Comparison of ENCODE assay signal across 8 cellular contexts in the genomic region with DNA sequence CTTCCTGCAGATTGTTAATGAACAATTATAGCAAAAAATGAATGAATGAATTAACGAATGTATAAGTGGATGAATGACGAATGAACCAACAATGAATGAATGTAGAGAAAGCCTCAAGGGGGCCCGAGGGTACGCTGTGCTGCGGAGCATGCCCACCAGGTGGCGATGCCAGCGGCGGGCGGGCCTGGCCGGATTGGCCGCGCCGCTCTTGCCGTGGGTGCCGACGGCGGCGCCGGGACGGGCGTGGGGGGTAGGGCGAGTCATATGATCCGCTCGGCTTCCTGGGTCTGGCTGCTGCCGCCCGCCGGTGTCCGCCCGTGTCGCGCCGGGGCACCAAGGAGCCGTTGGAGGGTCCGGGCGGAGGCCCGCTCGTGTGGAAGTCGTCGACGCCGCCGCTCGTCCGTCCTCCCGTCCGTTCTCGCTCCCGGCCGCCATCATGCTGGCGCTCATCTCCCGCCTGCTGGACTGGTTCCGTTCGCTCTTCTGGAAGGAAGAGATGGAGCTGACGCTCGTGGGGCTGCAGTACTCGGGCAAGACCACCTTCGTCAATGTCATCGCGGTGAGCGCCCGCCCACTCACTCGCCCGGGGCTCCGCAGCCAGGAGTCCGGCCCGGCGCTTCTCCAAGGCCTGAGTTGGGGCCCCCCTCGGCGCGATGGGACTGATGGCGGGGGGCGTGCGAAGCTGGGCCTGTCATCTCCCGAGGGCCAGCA. TPM values are rescaled to one million over a fixed set of nuclear protein-coding genes. Genes with fewer than 3 reads are reported as not detected.
A peak's percentile ranks its signal among the peaks of the same experiment; 100 is the strongest.
DNase-seq lines count a peak whose midpoint lies in the region; TF ChIP-seq lines count a peak whose summit lies in the region.

A gene (plus strand): TSS at position 263 of the 711 bp plus-strand sequence. CDS start 174 bp downstream, at position 437.

- H3K27ac Mint-ChIP-seq in HFFc6, result peak within 1 kb of the TSS; percentile 86

- H3K27me3 ChIP-seq in adipocyte (replicated peaks; ENCODE audit: control insufficient read depth, insufficient read depth, low read length) (no peaks in the 10 kb centered on the region), transverse colon (no peaks in the 10 kb centered on the region)

- TF ChIP-seq CTCF in GM12873 (IDR thresholded peaks at IDR 0.05; ENCODE audit: insufficient read depth, low read depth, low read length, missing control alignments), result peak; percentile 96
- TF ChIP-seq CTCF in HFFc6 (IDR thresholded peaks at IDR 0.05), result peak; percentile 97
- TF ChIP-seq CTCF in transverse colon (IDR thresholded peaks at IDR 0.05), result peak; percentile 89 to 98 (median 96)

- H3K27ac ChIP-seq in transverse colon, result peak within 1 kb of the TSS; percentile 89 to 93 (median 92)

- in situ Hi-C loops in transverse colon (cut with MboI; ENCODE audit: low pct_ligation_motif_present in 1 of 4, low pct_unique_long_range_greater_than_20kb in 1 of 4, low sequenced_read_pairs in 3 of 4), result no loop called here

- H3K9ac ChIP-seq in adipocyte (ENCODE audit: low read length), result peak within 1 kb of the TSS; percentile 99

- no peak for TF ChIP-seq EP300 in transverse colon (IDR thresholded peaks at IDR 0.05; ENCODE audit: low read depth)

- H3K27me3 Mint-ChIP-seq in HFFc6 (ENCODE audit: insufficient read depth), result peaks cover 2% of the 10 kb centered on the region; the same call in 1 of the 2 replicates

- intact Hi-C loops in cardiac septum (cut with DNase I), result loop anchor here (1.0 kb wide), 1 partner anchor 65 kb away; a partner anchor contains a TSS
- intact Hi-C loops in transverse colon (cut with DNase I; ENCODE audit: low total_unique reads), result loop anchor here (5.0 kb wide), 1 partner anchor 65 kb away; a partner anchor contains a TSS

- peak; percentile 80 for DNase-seq in HFFc6
- DNase-seq in NAMALWA (ENCODE audit: low spot score), result peak; percentile 89
- peak; percentile 82 for DNase-seq in T follicular helper cell (ENCODE audit: low read depth)
- peak; percentile 96 for DNase-seq in adipocyte (ENCODE audit: low read depth)
- DNase-seq in cardiac septum (ENCODE audit: low spot score), result peak; percentile 95
- DNase-seq in pons (ENCODE audit: low spot score), result peak; percentile 77
- peak; percentile 93 for DNase-seq in transverse colon

- H3K36me3 ChIP-seq in adipocyte (ENCODE audit: control insufficient read depth, insufficient read depth, low read length, severe bottlenecking), result no peaks in the 10 kb centered on the region
- H3K36me3 ChIP-seq in transverse colon, result no peaks in the 10 kb centered on the region

- H3K4me1 Mint-ChIP-seq in HFFc6 (ENCODE audit: low read depth), result peaks cover 37% of the 10 kb centered on the region

- H3K4me3 ChIP-seq in adipocyte (ENCODE audit: low read length) (peak within 1 kb of the TSS; percentile 99), transverse colon (peak within 1 kb of the TSS; percentile 87 to 97 (median 90))

- peaks cover 29% of the 10 kb centered on the region for H3K4me1 ChIP-seq in adipocyte (ENCODE audit: control insufficient read depth, insufficient read depth, low read length)
- H3K4me1 ChIP-seq in transverse colon, result peaks cover 12 to 45% (median 19%) of the 10 kb centered on the region in 4 donors

- 0% methylated on average over 18 to 20 of the region's 74 CpGs for WGBS in transverse colon (ENCODE audit: low coverage in 1 of 2), 2 donors

- H3K36me3 Mint-ChIP-seq in HFFc6 (ENCODE audit: low read depth), result no peaks in the 10 kb centered on the region

- H3K9me3 ChIP-seq in adipocyte (ENCODE audit: control insufficient read depth, low read length) (no peaks in the 10 kb centered on the region), transverse colon (no peaks in the 10 kb centered on the region)

- peak; percentile 77 for TF ChIP-seq POLR2A in transverse colon (IDR thresholded peaks at IDR 0.05)

- H3K4me3 Mint-ChIP-seq in HFFc6, result peak within 1 kb of the TSS; percentile 95

- H3K9me3 Mint-ChIP-seq in HFFc6, result no peaks in the 10 kb centered on the region

RNA-seq across cellular contexts. Expression of the gene that starts here (rescaled TPM):
- 10 to 100 TPM; 48.9 to 64.7 (median 53.7) TPM for total RNA-seq in HFFc6 (2021; fragmentation: NEBNext Ultra II Directional; extraction: Animal tissue kit (Norgen Biotek cat#: 25700))
- 60.1 TPM for total RNA-seq in cardiac septum
- 10 to 100 TPM; 13.1 to 47.2 (median 31.9) TPM for total RNA-seq in transverse colon

Comparison
In these comparisons a context has a peak if more than half of its experiments do, and no peak if none do; other contexts are left out.
1. Peak in every context shown above with its lines: DNase-seq, H3K4me3 ChIP-seq and H3K27ac ChIP-seq.